1 cellular context compared by ENCODE assay signal in genomic region chr3:12829886-12830784, GRCh38.
TF ChIP-seq lines count a peak whose summit lies in the region.

No MANE protein-coding gene starts in this region.

TF ChIP-seq in SK-N-SH, 30 proteins besides CTCF, POLR2A, EP300 and RAD21 (continued from another document):
- no peak for TF ChIP-seq MAX (IDR thresholded peaks at IDR 0.05; ENCODE audit: low read depth)
